8 cellular contexts compared by ENCODE assay signal in genomic region chr4:151013491-151013890, GRCh38. TPM values are rescaled to one million over a fixed set of nuclear protein-coding genes. Genes with fewer than 3 reads are reported as not detected.
DNase-seq lines count a peak whose midpoint lies in the region; ATAC-seq and TF ChIP-seq lines count a peak whose summit lies in the region.

No MANE protein-coding gene starts in this region.

- H3K9ac ChIP-seq in ES-I3 (ENCODE audit: low read depth, low read length): peak overlapping the region; percentile 81
- H3K9ac ChIP-seq in colonic mucosa (ENCODE audit: low read depth in 2 of 2, low read length in 2 of 2): no peak overlapping the region

- no peak overlapping the region for H3K27ac Mint-ChIP-seq in nephron progenitor cell

- H3K9me3 ChIP-seq in ES-I3 (ENCODE audit: control insufficient read depth, insufficient read depth, low read length) (no peaks in the 10 kb centered on the region), MG63 (no peaks in the 10 kb centered on the region), colonic mucosa (no peaks in the 10 kb centered on the region)

- ATAC-seq in HG02623 (IDR thresholded peaks at IDR 0.05; ENCODE audit: unreplicated experiment): no peak
- no peak for ATAC-seq in GM18498 (IDR thresholded peaks at IDR 0.05; ENCODE audit: unreplicated experiment)

- intact Hi-C loops in colonic mucosa (cut with DNase I): no loop called here

- no peaks in the 10 kb centered on the region for H3K9me3 Mint-ChIP-seq in nephron progenitor cell

- DNase-seq in MG63 (no peak), colonic mucosa (no peak), nephron progenitor cell (no peak), NCI-H1105 (lab: John Stamatoyannopoulos, UW) (no peak), KBM-7 (no peak)

- peaks cover 9% of the 10 kb centered on the region for H3K27me3 Mint-ChIP-seq in nephron progenitor cell (ENCODE audit: low read depth, poor library complexity)

- H3K4me1 Mint-ChIP-seq in nephron progenitor cell: peaks cover 24% of the 10 kb centered on the region

- in situ Hi-C loops in KBM-7 (cut with MboI; ENCODE audit: low pct_unique_long_range_greater_than_20kb, low sequenced_read_pairs): no loop called here

- H3K4me3 ChIP-seq in MG63: peak overlapping the region; percentile 84
- H3K4me3 ChIP-seq in colonic mucosa: peak overlapping the region; percentile 78

- H3K36me3 ChIP-seq in ES-I3 (ENCODE audit: insufficient read depth, low read length): no peaks in the 10 kb centered on the region; the same call in 1 of the 2 replicates
- no peaks in the 10 kb centered on the region for H3K36me3 ChIP-seq in MG63
- no peaks in the 10 kb centered on the region for H3K36me3 ChIP-seq in colonic mucosa

- H3K27ac ChIP-seq in colonic mucosa: no peak overlapping the region

- H3K27me3 ChIP-seq in MG63: no peaks in the 10 kb centered on the region
- no peaks in the 10 kb centered on the region for H3K27me3 ChIP-seq in colonic mucosa

- peak overlapping the region; percentile 99 for H3K4me3 Mint-ChIP-seq in nephron progenitor cell

- peaks cover 13% of the 10 kb centered on the region for H3K36me3 Mint-ChIP-seq in nephron progenitor cell (ENCODE audit: low read depth)

- TF ChIP-seq CTCF in colonic mucosa (IDR thresholded peaks at IDR 0.05) (no peak), nephron progenitor cell (IDR thresholded peaks at IDR 0.05) (no peak)

- H3K4me1 ChIP-seq in ES-I3 (ENCODE audit: insufficient read depth, low read length) (no peaks in the 10 kb centered on the region), colonic mucosa (no peaks in the 10 kb centered on the region)

RNA-seq across cellular contexts. Expression of gene LRBA, which starts 1.6 kb away (rescaled TPM):
- 4.7 and 11.8 TPM in 2 replicates for total RNA-seq in MG63 (2014; rRNA removed; shearing (Covaris generic); ENCODE audit: low replicate concordance)
- 10 to 100 TPM; 55.5 to 77.7 TPM for total RNA-seq in colonic mucosa
